In the genomic region with DNA sequence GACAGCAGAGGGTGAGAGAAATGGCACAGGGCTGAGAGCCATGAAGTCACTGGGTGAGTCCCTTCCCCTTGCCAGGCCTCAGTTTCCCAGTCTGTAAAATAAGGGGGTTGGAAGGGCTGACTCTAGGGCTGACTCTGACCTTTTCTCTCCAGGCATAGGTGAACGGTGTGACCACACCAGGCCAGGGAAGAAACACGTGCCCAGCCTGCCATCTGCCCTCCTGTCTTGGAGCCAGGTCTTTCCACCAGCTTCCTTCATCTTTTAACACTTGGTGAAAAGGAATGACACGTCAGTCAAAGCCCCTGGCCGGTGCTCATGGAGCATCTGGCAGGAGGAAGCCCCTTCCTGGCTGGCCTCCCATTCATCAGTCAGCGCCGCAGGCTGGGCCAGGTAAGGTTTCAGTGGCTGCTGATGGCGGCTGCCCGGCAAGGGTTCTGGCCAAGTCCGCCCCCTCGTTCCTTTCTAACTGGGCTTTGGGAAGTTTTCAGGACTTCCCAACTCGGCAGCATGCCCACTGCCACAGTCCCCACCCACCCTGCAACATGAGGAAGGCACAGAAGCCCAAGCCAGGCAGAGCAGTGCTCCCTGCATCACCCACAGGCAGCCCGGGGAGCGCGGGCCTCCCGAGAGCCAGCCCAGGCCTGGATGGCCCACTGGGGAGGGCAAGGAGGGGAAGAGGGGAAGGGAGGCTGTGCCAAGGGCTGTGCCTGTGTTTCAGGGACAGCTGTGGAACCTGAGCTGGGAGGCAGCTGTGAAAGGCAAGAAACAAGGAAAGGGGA, we compare ENCODE assay signal across 10 cellular contexts.
A peak's percentile ranks its signal among the peaks of the same experiment; 100 is the strongest.
DNase-seq lines count a peak whose midpoint lies in the region; ATAC-seq and TF ChIP-seq lines count a peak whose summit lies in the region.
"Had no signal": no experiment of that assay in that cellular context is flagged by ENCODE, and none has a peak within 500 bp of the region (broad histone marks: within the 10 kb centered on the region; RNA-seq: fewer than 3 reads in every experiment).

No MANE protein-coding gene starts in this region.

- H3K9me3 ChIP-seq in GM23248 (ENCODE audit: low read depth): no peaks in the 10 kb centered on the region
- no peaks in the 10 kb centered on the region for H3K9me3 ChIP-seq in adipocyte (ENCODE audit: control insufficient read depth, low read length)
- no peaks in the 10 kb centered on the region for H3K9me3 ChIP-seq in heart left ventricle

- ATAC-seq in heart left ventricle (peak in 3 of 4 donors; percentile 56 to 59 (median 57)), HG03095 (IDR thresholded peaks at IDR 0.05; ENCODE audit: unreplicated experiment) (no peak), HG02938 (IDR thresholded peaks at IDR 0.05; ENCODE audit: unreplicated experiment) (no peak), GM21526 (IDR thresholded peaks at IDR 0.05; ENCODE audit: low FRiP score, unreplicated experiment) (no peak)
- ATAC-seq: effector memory CD8-positive, alpha-beta T cell had no signal

- in situ Hi-C loops in GM23248 (cut with MboI): no loop called here

- 19 to 20% methylated on average over 10 to 15 of the region's 15 CpGs for whole genome bisulfite sequencing in GM23248 (ENCODE audit: low coverage in 1 of 2, low lambda C conversion rate in 2 of 2, missing lambda C conversion rate in 2 of 2), 2 experiments
- WGBS in heart left ventricle, 4 donors: 30 to 44% (median 42%) methylated on average over 9 to 15 of the region's 15 CpGs

- no peak for TF ChIP-seq CTCF in heart left ventricle (IDR thresholded peaks at IDR 0.05)

- no peaks in the 10 kb centered on the region for H3K9me2 ChIP-seq in GM23248 (ENCODE audit: insufficient read depth)

- intact Hi-C loops in heart left ventricle (cut with DNase I): loop anchor here in 1 of 10 donors (10.0 kb wide), 1 partner anchor 202 kb away; no protein-coding TSS in a partner anchor

- H3K4me3 ChIP-seq in GM23248 (no peak overlapping the region), adipocyte (ENCODE audit: low read length) (peak overlapping the region; percentile 64), heart left ventricle (no peak overlapping the region), rectal smooth muscle tissue (ENCODE audit: low read length) (no peak overlapping the region)

- H3K4me1 ChIP-seq in GM23248 (ENCODE audit: insufficient read depth): peaks cover 28% of the 10 kb centered on the region
- peaks cover 68% of the 10 kb centered on the region for H3K4me1 ChIP-seq in adipocyte (ENCODE audit: control insufficient read depth, insufficient read depth, low read length)
- H3K4me1 ChIP-seq in heart left ventricle: peaks cover 4 to 49% (median 29%) of the 10 kb centered on the region in 12 donors
- peaks cover 31% of the 10 kb centered on the region for H3K4me1 ChIP-seq in rectal smooth muscle tissue (ENCODE audit: control insufficient read depth, insufficient read depth, low read length)

- no peak for TF ChIP-seq POLR2A in heart left ventricle (IDR thresholded peaks at IDR 0.05)

- DNase-seq in GM23248: peak; percentile 79
- peak; percentile 53 for DNase-seq in adipocyte (ENCODE audit: low read depth)
- DNase-seq in heart left ventricle: peak in 4 of 5 donors; percentile 49 to 70 (median 64)
- no peak for DNase-seq in NCI-H187 (lab: John Stamatoyannopoulos, UW)
- DNase-seq: effector memory CD8-positive, alpha-beta T cell; EL had no signal

- no peaks in the 10 kb centered on the region for H3K79me2 ChIP-seq in GM23248 (ENCODE audit: insufficient read depth)

- peaks cover 39% of the 10 kb centered on the region for H3F3A ChIP-seq in GM23248 (ENCODE audit: insufficient read depth)

- H3K4me2 ChIP-seq in GM23248 (ENCODE audit: unreplicated experiment): peak overlapping the region; percentile 60

- peak overlapping the region; percentile 61 for H3K9ac ChIP-seq in GM23248
- H3K9ac ChIP-seq in adipocyte (ENCODE audit: low read length): peak overlapping the region; percentile 88
- no peak overlapping the region for H3K9ac ChIP-seq in rectal smooth muscle tissue (ENCODE audit: low read length)

- no peaks in the 10 kb centered on the region for H3K36me3 ChIP-seq in GM23248 (ENCODE audit: low read depth)
- H3K36me3 ChIP-seq in adipocyte (ENCODE audit: control insufficient read depth, insufficient read depth, low read length, severe bottlenecking): no peaks in the 10 kb centered on the region
- H3K36me3 ChIP-seq in heart left ventricle: no peaks in the 10 kb centered on the region
- no peaks in the 10 kb centered on the region for H3K36me3 ChIP-seq in rectal smooth muscle tissue (ENCODE audit: control insufficient read depth, insufficient read depth, low read length)

- H4K20me1 ChIP-seq in GM23248 (ENCODE audit: insufficient read depth): no peaks in the 10 kb centered on the region

- H3K27ac ChIP-seq in GM23248 (peak overlapping the region; percentile 42), heart left ventricle (peak overlapping the region in 11 of 12 donors; percentile 2 to 86 (median 58)), rectal smooth muscle tissue (ENCODE audit: low read depth, low read length) (peak overlapping the region; percentile 79)

- no peaks in the 10 kb centered on the region for H3K27me3 ChIP-seq in GM23248 (replicated peaks; ENCODE audit: insufficient read depth)
- no peaks in the 10 kb centered on the region for H3K27me3 ChIP-seq in adipocyte (replicated peaks; ENCODE audit: control insufficient read depth, insufficient read depth, low read length)
- H3K27me3 ChIP-seq in heart left ventricle: peaks cover 0 to 2% (median 0%) of the 10 kb centered on the region in 9 donors
- no peaks in the 10 kb centered on the region for H3K27me3 ChIP-seq in rectal smooth muscle tissue (ENCODE audit: control insufficient read depth, insufficient read depth, low read length)

- peak overlapping the region; percentile 73 for H2AFZ ChIP-seq in GM23248

Comparison
In these comparisons a context has a peak if more than half of its experiments do, and no peak if none do; other contexts are left out.
1. DNase-seq: peak in GM23248 (single experiment), adipocyte (single experiment) and heart left ventricle (4 of 5); none in NCI-H187 (0 of 2).
2. ATAC-seq: peak in heart left ventricle (3 of 4); none in HG03095 (single experiment), HG02938 (single experiment) and GM21526 (single experiment).
3. Peak in every context shown above with its lines, with median percentiles within 50 percentile points of each other: H3K27ac ChIP-seq.